8 cellular contexts compared by ENCODE assay signal in genomic region chr21:42145569-42146250, GRCh38.
DNase-seq lines count a peak whose midpoint lies in the region; ATAC-seq and TF ChIP-seq lines count a peak whose summit lies in the region.

No MANE protein-coding gene starts in this region.

- H3K9me3 ChIP-seq in neutrophil = no peaks in the 10 kb centered on the region
- H3K9me3 ChIP-seq in suprapubic skin = no peaks in the 10 kb centered on the region

- ATAC-seq in HG02938 (IDR thresholded peaks at IDR 0.05; ENCODE audit: unreplicated experiment) = no peak

- H3K27me3 ChIP-seq in neutrophil (peaks cover 42% of the 10 kb centered on the region), suprapubic skin (no peaks in the 10 kb centered on the region)

- H3K4me3 ChIP-seq in foreskin fibroblast (ENCODE audit: low read depth in 1 of 2, low read length in 2 of 2) (no peak overlapping the region), neutrophil (ENCODE audit: low read depth in 1 of 2, low read length in 1 of 2) (no peak overlapping the region), suprapubic skin (no peak overlapping the region)

- peaks cover 0 to 3% of the 10 kb centered on the region in 2 experiments for H3K4me1 ChIP-seq in neutrophil (ENCODE audit: control insufficient read depth in 1 of 2, insufficient read depth in 1 of 2, low read depth in 1 of 2, low read length in 1 of 2)
- H3K4me1 ChIP-seq in suprapubic skin = peaks cover 5% of the 10 kb centered on the region

- no peak for TF ChIP-seq EP300 in suprapubic skin (IDR thresholded peaks at IDR 0.05)

- no peak for TF ChIP-seq POLR2A in suprapubic skin (IDR thresholded peaks at IDR 0.05)

- TF ChIP-seq CTCF in LNCAP (IDR thresholded peaks at IDR 0.05) = peak; percentile 83
- peak; percentile 90 for TF ChIP-seq CTCF in foreskin fibroblast (IDR thresholded peaks at IDR 0.05; ENCODE audit: low read depth, low read length)
- peak; percentile 90 for TF ChIP-seq CTCF in neutrophil (IDR thresholded peaks at IDR 0.05)
- peak; percentile 85 to 88 for TF ChIP-seq CTCF in suprapubic skin (IDR thresholded peaks at IDR 0.05)

- H3K36me3 ChIP-seq in neutrophil (no peaks in the 10 kb centered on the region), suprapubic skin (no peaks in the 10 kb centered on the region)

- 20% methylated on average over 11 of the region's 14 CpGs for WGBS in suprapubic skin

- DNase-seq in DMS153 treated with DMSO at 0.1 percent for 48 hours (lab: John Stamatoyannopoulos, UW; ENCODE audit: unreplicated experiment) (peak; percentile 74), SHP77 (lab: John Stamatoyannopoulos, UW) (peak; percentile 55 to 57), foreskin fibroblast (peak; percentile 28 to 78), suprapubic skin (ENCODE audit: low spot score in 2 of 2) (peak; percentile 71 to 81)
- peak; percentile 38 for DNase-seq in activated T-helper 9 cell treated with anti-CD3 and anti-CD28 coated beads, Interleukin-2, amount 50 U/mL, for 16 hours (ENCODE audit: low read depth)

- H3K27ac ChIP-seq in neutrophil = no peak overlapping the region
- no peak overlapping the region for H3K27ac ChIP-seq in suprapubic skin
